22 cellular contexts compared by ENCODE assay signal in the genomic region with DNA sequence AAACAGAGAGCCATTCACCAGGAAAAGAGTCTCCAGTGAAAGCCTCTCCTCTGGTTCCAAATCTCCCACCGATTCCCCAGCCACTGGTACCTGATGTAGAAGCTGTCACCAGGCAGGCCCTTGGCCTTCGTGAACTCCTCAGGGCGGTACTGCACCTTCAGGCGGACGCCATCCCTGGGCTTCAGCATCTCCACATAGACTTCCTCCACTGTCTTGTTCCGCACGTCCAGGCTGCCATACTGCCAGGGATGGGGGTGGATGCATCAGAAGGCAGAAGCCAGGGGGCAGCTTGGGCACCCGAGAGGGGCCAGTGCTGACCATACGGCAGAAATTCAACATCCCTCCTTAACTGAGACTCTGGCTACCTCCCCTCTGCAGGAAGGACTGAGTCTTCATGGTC.
DNase-seq lines count a peak whose midpoint lies in the region; ATAC-seq, FAIRE-seq and TF ChIP-seq lines count a peak whose summit lies in the region.
"Had no signal": no experiment of that assay in that cellular context is flagged by ENCODE, and none has a peak within 500 bp of the region (broad histone marks: within the 10 kb centered on the region; RNA-seq: fewer than 3 reads in every experiment).

No MANE protein-coding gene starts in this region.

- TF ChIP-seq CTCF in kidney (IDR thresholded peaks at IDR 0.05; ENCODE audit: borderline replicate concordance, extremely low read depth, insufficient read depth), result no peak

- peak overlapping the region; percentile 29 for H3K27ac Mint-ChIP-seq in central memory CD8-positive, alpha-beta T cell (ENCODE audit: low read depth)
- peak overlapping the region; percentile 52 for H3K27ac Mint-ChIP-seq in stimulated activated effector memory CD8-positive, alpha-beta T cell treated with anti-CD3 and anti-CD28 coated beads, Interleukin-12 subunit alpha, Interleukin-12 subunit beta, amount 100 ng/mL, for 72 hours
- no peak overlapping the region for H3K27ac Mint-ChIP-seq in activated naive CD8-positive, alpha-beta T cell treated with anti-CD3 and anti-CD28 coated beads for 36 hours
- H3K27ac Mint-ChIP-seq: B cell; CD8-positive, alpha-beta T cell had no signal

- H2AFZ ChIP-seq in neuronal stem cell (ENCODE audit: low read length), result no peak overlapping the region
- H2AFZ ChIP-seq: GM23248 had no signal

- intact Hi-C loops in kidney (cut with DNase I), result no loop called here

- no peak overlapping the region for H2AK5ac ChIP-seq in neuronal stem cell (ENCODE audit: low read depth, low read length)

- H3K4me3 Mint-ChIP-seq in central memory CD8-positive, alpha-beta T cell, result no peak overlapping the region
- no peak overlapping the region for H3K4me3 Mint-ChIP-seq in stimulated activated effector memory CD8-positive, alpha-beta T cell treated with anti-CD3 and anti-CD28 coated beads, Interleukin-12 subunit alpha, Interleukin-12 subunit beta, amount 100 ng/mL, for 72 hours
- no peak overlapping the region for H3K4me3 Mint-ChIP-seq in activated naive CD8-positive, alpha-beta T cell treated with anti-CD3 and anti-CD28 coated beads for 36 hours
- H3K4me3 Mint-ChIP-seq: B cell; CD4-positive, CD25-positive, alpha-beta regulatory T cell; CD8-positive, alpha-beta T cell had no signal

- no peak overlapping the region for H4K91ac ChIP-seq in neuronal stem cell (ENCODE audit: low read depth, low read length, poor library complexity)

- no peak overlapping the region for H3K4ac ChIP-seq in neuronal stem cell (ENCODE audit: low read length)

- H3K27ac ChIP-seq in kidney (ENCODE audit: low read depth in 2 of 2, low read length in 2 of 2) (no peak overlapping the region), neuronal stem cell (replicated peaks; ENCODE audit: low read length) (no peak overlapping the region)
- H3K27ac ChIP-seq: BLaER1, C4-2B, GM23248 had no signal

- no peak overlapping the region for H2BK120ac ChIP-seq in neuronal stem cell (ENCODE audit: low read depth, low read length)

- DNase-seq in central memory CD8-positive, alpha-beta T cell (ENCODE audit: low spot score in 2 of 2), result no peak
- DNase-seq in kidney, result peak; percentile 55
- no peak for DNase-seq in neuronal stem cell (ENCODE audit: low spot score)
- DNase-seq in stimulated activated effector memory CD8-positive, alpha-beta T cell treated with anti-CD3 and anti-CD28 coated beads, Interleukin-12 subunit alpha, Interleukin-12 subunit beta, amount 100 ng/mL, for 72 hours (ENCODE audit: low spot score in 2 of 2), result no peak
- no peak for DNase-seq in activated naive CD8-positive, alpha-beta T cell treated with anti-CD3 and anti-CD28 coated beads for 36 hours
- DNase-seq in NCI-H82 (lab: John Stamatoyannopoulos, UW), result no peak
- no peak for DNase-seq in T-helper 9 cell
- DNase-seq: Caco-2; CD4-positive, CD25-positive, alpha-beta regulatory T cell; CD8-positive, alpha-beta T cell; DMS153; DND-41; GM23248; H7; HCEC 1CT had no signal

- no peaks in the 10 kb centered on the region for H3K27me3 ChIP-seq in neuronal stem cell (ENCODE audit: control insufficient read depth in 3 of 3, insufficient read depth in 3 of 3, low read depth in 1 of 3, low read length in 3 of 3)
- H3K27me3 ChIP-seq: BLaER1 had no signal

- no peaks in the 10 kb centered on the region for H3K4me1 ChIP-seq in kidney (ENCODE audit: control insufficient read depth in 1 of 2, insufficient read depth in 1 of 2, low read depth in 1 of 2, low read length in 2 of 2)
- no peaks in the 10 kb centered on the region for H3K4me1 ChIP-seq in neuronal stem cell (ENCODE audit: control insufficient read depth in 2 of 2, insufficient read depth in 1 of 2, low read depth in 1 of 2, low read length in 2 of 2)
- H3K4me1 ChIP-seq: BLaER1, Caco-2 had no signal

- H2BK5ac ChIP-seq in neuronal stem cell (ENCODE audit: low read length), result no peak overlapping the region

- H2BK12ac ChIP-seq in neuronal stem cell (ENCODE audit: low read length), result peak overlapping the region; percentile 30

- H3K9ac ChIP-seq in kidney (ENCODE audit: low read length in 2 of 2) (no peak overlapping the region), neuronal stem cell (ENCODE audit: low read depth, low read length, poor library complexity) (no peak overlapping the region)
- H3K9ac ChIP-seq: BLaER1, GM23248 had no signal

- H3K36me3 ChIP-seq in kidney (ENCODE audit: control insufficient read depth in 1 of 2, insufficient read depth in 2 of 2, low read length in 2 of 2) (peaks cover 56 to 58% of the 10 kb centered on the region in 2 donors), neuronal stem cell (replicated peaks in 1 of 2; ENCODE audit: control insufficient read depth in 2 of 2, insufficient read depth in 2 of 2, low read length in 2 of 2) (peaks cover 65 to 99% of the 10 kb centered on the region in 2 donors)

- H3K18ac ChIP-seq in neuronal stem cell (ENCODE audit: low read length), result no peak overlapping the region

- H3K27me3 Mint-ChIP-seq in central memory CD8-positive, alpha-beta T cell, result no peaks in the 10 kb centered on the region
- no peaks in the 10 kb centered on the region for H3K27me3 Mint-ChIP-seq in activated naive CD8-positive, alpha-beta T cell treated with anti-CD3 and anti-CD28 coated beads for 36 hours
- H3K27me3 Mint-ChIP-seq: B cell; CD4-positive, CD25-positive, alpha-beta regulatory T cell had no signal

- H3K23ac ChIP-seq in neuronal stem cell (ENCODE audit: low read depth, low read length, poor library complexity), result peak overlapping the region; percentile 17

- no peaks in the 10 kb centered on the region for H3K9me3 ChIP-seq in kidney (ENCODE audit: control insufficient read depth in 1 of 2, low read length in 2 of 2)
- H3K9me3 ChIP-seq in neuronal stem cell (replicated peaks in 1 of 2; ENCODE audit: control insufficient read depth in 2 of 2, insufficient read depth in 1 of 2, low read depth in 1 of 2, low read length in 2 of 2), result no peaks in the 10 kb centered on the region
- H3K9me3 ChIP-seq: BLaER1, Caco-2 had no signal

- ATAC-seq in central memory CD8-positive, alpha-beta T cell (replicated peaks; ENCODE audit: extremely low read depth, poor library complexity, severe bottlenecking), result no peak
- ATAC-seq in stimulated activated effector memory CD8-positive, alpha-beta T cell treated with anti-CD3 and anti-CD28 coated beads, Interleukin-12 subunit alpha, Interleukin-12 subunit beta, amount 100 ng/mL, for 72 hours, result no peak
- ATAC-seq: CD8-positive, alpha-beta T cell; GM12878 had no signal

- H4K8ac ChIP-seq in neuronal stem cell (ENCODE audit: low read depth, low read length), result no peak overlapping the region

- H3K4me3 ChIP-seq in kidney (ENCODE audit: low read length in 2 of 2) (no peak overlapping the region), neuronal stem cell (ENCODE audit: low read length in 2 of 2) (no peak overlapping the region)
- H3K4me3 ChIP-seq: BLaER1, GM12878, GM23248 had no signal

- H3K14ac ChIP-seq in neuronal stem cell (ENCODE audit: low read length), result no peak overlapping the region

- peaks cover 4% of the 10 kb centered on the region for H3K79me1 ChIP-seq in neuronal stem cell (ENCODE audit: low read depth, low read length)

- no peak overlapping the region for H2BK15ac ChIP-seq in neuronal stem cell (ENCODE audit: low read length)

- no peak overlapping the region for H3K4me2 ChIP-seq in neuronal stem cell (ENCODE audit: insufficient read depth, low read length, poor library complexity, severe bottlenecking)
- H3K4me2 ChIP-seq: BLaER1 had no signal

- H3K4me1 Mint-ChIP-seq in central memory CD8-positive, alpha-beta T cell, result no peaks in the 10 kb centered on the region
- H3K4me1 Mint-ChIP-seq in stimulated activated effector memory CD8-positive, alpha-beta T cell treated with anti-CD3 and anti-CD28 coated beads, Interleukin-12 subunit alpha, Interleukin-12 subunit beta, amount 100 ng/mL, for 72 hours, result peaks cover 17% of the 10 kb centered on the region
- no peaks in the 10 kb centered on the region for H3K4me1 Mint-ChIP-seq in activated naive CD8-positive, alpha-beta T cell treated with anti-CD3 and anti-CD28 coated beads for 36 hours
- H3K4me1 Mint-ChIP-seq: B cell had no signal

- no peaks in the 10 kb centered on the region for H3K9me3 Mint-ChIP-seq in central memory CD8-positive, alpha-beta T cell
- no peaks in the 10 kb centered on the region for H3K9me3 Mint-ChIP-seq in stimulated activated effector memory CD8-positive, alpha-beta T cell treated with anti-CD3 and anti-CD28 coated beads, Interleukin-12 subunit alpha, Interleukin-12 subunit beta, amount 100 ng/mL, for 72 hours
- no peaks in the 10 kb centered on the region for H3K9me3 Mint-ChIP-seq in activated naive CD8-positive, alpha-beta T cell treated with anti-CD3 and anti-CD28 coated beads for 36 hours
- H3K9me3 Mint-ChIP-seq: CD4-positive, CD25-positive, alpha-beta regulatory T cell; CD8-positive, alpha-beta T cell had no signal

- peaks cover 5% of the 10 kb centered on the region for H3K36me3 Mint-ChIP-seq in central memory CD8-positive, alpha-beta T cell (ENCODE audit: insufficient read depth)
- H3K36me3 Mint-ChIP-seq in stimulated activated effector memory CD8-positive, alpha-beta T cell treated with anti-CD3 and anti-CD28 coated beads, Interleukin-12 subunit alpha, Interleukin-12 subunit beta, amount 100 ng/mL, for 72 hours, result peaks cover 59% of the 10 kb centered on the region
- H3K36me3 Mint-ChIP-seq in activated naive CD8-positive, alpha-beta T cell treated with anti-CD3 and anti-CD28 coated beads for 36 hours, result no peaks in the 10 kb centered on the region
- H3K36me3 Mint-ChIP-seq: CD4-positive, CD25-positive, alpha-beta regulatory T cell; CD8-positive, alpha-beta T cell had no signal

- FAIRE-seq in kidney (lab: Jason Lieb, UNC), result no peak
- FAIRE-seq: G401.6, GM12878, GM19239, H1 had no signal

- WGBS in neuronal stem cell (ENCODE audit: extremely low coverage in 2 of 2, insufficient read length in 2 of 2, insufficient replicate concordance in 1 of 2), 2 donors, result no CpG with 5 or more reads among the region's 9 CpGs
